Comparison of ENCODE assay signal across 8 cellular contexts in genomic region chr1:151612506-151613274, GRCh38. TPM values are rescaled to one million over a fixed set of nuclear protein-coding genes. Genes with fewer than 3 reads are reported as not detected.
DNase-seq lines count a peak whose midpoint lies in the region; ATAC-seq lines count a peak whose summit lies in the region.

No MANE protein-coding gene starts in this region.

- H3K4me1 Mint-ChIP-seq in T-helper 2 cell treated with Interferon-gamma antibody and Interleukin-4, amounts not matched to agents 5 μg/mL and 100 μg/mL, for 36 hours (ENCODE audit: low read depth) = peaks cover 34% of the 10 kb centered on the region

- ATAC-seq in HG03175 (IDR thresholded peaks at IDR 0.05; ENCODE audit: unreplicated experiment) (peak; percentile 23), HG03378 (IDR thresholded peaks at IDR 0.05; ENCODE audit: unreplicated experiment) (no peak)
- ATAC-seq in stimulated activated naive CD8-positive, alpha-beta T cell treated with anti-CD3 and anti-CD28 coated beads, Interleukin-15, Interleukin-2, amounts not matched to agents 100 U/mL and 50 U/mL, for 24 hours = peak; percentile 24

- DNase-seq in NCI-H748 (lab: John Stamatoyannopoulos, UW; ENCODE audit: unreplicated experiment) = peak; percentile 35
- DNase-seq in NCI-H748 treated with DMSO at 0.1 percent for 48 hours (lab: John Stamatoyannopoulos, UW) = no peak
- peak; percentile 23 for DNase-seq in T-helper 2 cell treated with Interferon-gamma antibody and Interleukin-4, amounts not matched to agents 5 μg/mL and 100 μg/mL, for 36 hours (ENCODE audit: low spot score)
- peak; percentile 36 for DNase-seq in dermis blood vessel endothelial cell
- peak; percentile 14 to 39 for DNase-seq in lung microvascular endothelial cell (ENCODE audit: low read depth in 2 of 2)
- peak; percentile 37 for DNase-seq in stimulated activated naive CD8-positive, alpha-beta T cell treated with anti-CD3 and anti-CD28 coated beads, Interleukin-15, Interleukin-2, amounts not matched to agents 100 U/mL and 50 U/mL, for 24 hours

- H3K9me3 Mint-ChIP-seq in T-helper 2 cell treated with Interferon-gamma antibody and Interleukin-4, amounts not matched to agents 5 μg/mL and 100 μg/mL, for 36 hours = no peaks in the 10 kb centered on the region

- peak overlapping the region; percentile 100 for H3K4me3 Mint-ChIP-seq in T-helper 2 cell treated with Interferon-gamma antibody and Interleukin-4, amounts not matched to agents 5 μg/mL and 100 μg/mL, for 36 hours

- H3K27ac Mint-ChIP-seq in T-helper 2 cell treated with Interferon-gamma antibody and Interleukin-4, amounts not matched to agents 5 μg/mL and 100 μg/mL, for 36 hours = peak overlapping the region; percentile 99

- H3K27me3 Mint-ChIP-seq in T-helper 2 cell treated with Interferon-gamma antibody and Interleukin-4, amounts not matched to agents 5 μg/mL and 100 μg/mL, for 36 hours (ENCODE audit: low read depth) = peaks cover 5% of the 10 kb centered on the region

- peaks cover 12% of the 10 kb centered on the region for H3K36me3 Mint-ChIP-seq in T-helper 2 cell treated with Interferon-gamma antibody and Interleukin-4, amounts not matched to agents 5 μg/mL and 100 μg/mL, for 36 hours (ENCODE audit: low read depth)

RNA-seq across cellular contexts. Expression of gene SNX27, which starts 0.8 kb away (rescaled TPM):
- total RNA-seq in dermis blood vessel endothelial cell (15.8 and 24.3 TPM in 2 replicates), lung microvascular endothelial cell (10.0 and 13.5 TPM in 2 replicates)
